ENCODE assay signal across 8 cellular contexts in genomic region chr17:49230636-49231562, GRCh38. TPM values are rescaled to one million over a fixed set of nuclear protein-coding genes. Genes with fewer than 3 reads are reported as not detected.
A peak's percentile ranks its signal among the peaks of the same experiment; 100 is the strongest.
DNase-seq lines count a peak whose midpoint lies in the region; ATAC-seq and TF ChIP-seq lines count a peak whose summit lies in the region.

A gene with protein sequence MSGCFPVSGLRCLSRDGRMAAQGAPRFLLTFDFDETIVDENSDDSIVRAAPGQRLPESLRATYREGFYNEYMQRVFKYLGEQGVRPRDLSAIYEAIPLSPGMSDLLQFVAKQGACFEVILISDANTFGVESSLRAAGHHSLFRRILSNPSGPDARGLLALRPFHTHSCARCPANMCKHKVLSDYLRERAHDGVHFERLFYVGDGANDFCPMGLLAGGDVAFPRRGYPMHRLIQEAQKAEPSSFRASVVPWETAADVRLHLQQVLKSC (minus strand): TSS chr17:49230787. CDS start chr17:49226691, 4,096 bp downstream.

- peak; percentile 97 for DNase-seq in AG08395 (ENCODE audit: low spot score)
- DNase-seq in NCI-H524 treated with DMSO at 0.1 percent for 48 hours (lab: John Stamatoyannopoulos, UW) = peak; percentile 43
- peak; percentile 75 to 79 for DNase-seq in activated CD4-positive, alpha-beta T cell treated with anti-CD3 and anti-CD28 coated beads, Interleukin-2, amount 50 U/mL, for 4 hours
- peak; percentile 82 for DNase-seq in lung (ENCODE audit: low spot score)
- peak; percentile 48 to 79 (median 66) for DNase-seq in stimulated activated CD4-positive, alpha-beta T cell treated with anti-CD3 and anti-CD28 coated beads, TNF-alpha, amount 100 ng/mL, for 1 hour (ENCODE audit: low read depth in 3 of 3, low spot score in 1 of 3)

- H3K27me3 ChIP-seq in duodenal mucosa (ENCODE audit: control insufficient read depth in 1 of 2, insufficient read depth in 2 of 2, low read length in 2 of 2) = peaks cover 0 to 39% of the 10 kb centered on the region in 2 donors
- no peaks in the 10 kb centered on the region for H3K27me3 ChIP-seq in lung (ENCODE audit: control insufficient read depth, insufficient read depth)

- H3K36me3 ChIP-seq in duodenal mucosa (ENCODE audit: control insufficient read depth in 1 of 2, insufficient read depth in 2 of 2, low read length in 2 of 2) (no peaks in the 10 kb centered on the region), lung (ENCODE audit: control insufficient read depth in 2 of 2, insufficient read depth in 2 of 2, low read length in 2 of 2) (no peaks in the 10 kb centered on the region)

- no peaks in the 10 kb centered on the region for H3K9me3 ChIP-seq in duodenal mucosa (ENCODE audit: control insufficient read depth in 1 of 2, low read length in 2 of 2)
- H3K9me3 ChIP-seq in lung (ENCODE audit: control insufficient read depth in 2 of 2, insufficient read depth in 1 of 2, low read length in 1 of 2) = no peaks in the 10 kb centered on the region

- ATAC-seq in GM18909 (IDR thresholded peaks at IDR 0.05; ENCODE audit: poor library complexity, unreplicated experiment) = peak; percentile 86
- ATAC-seq in HG03280 (IDR thresholded peaks at IDR 0.05; ENCODE audit: unreplicated experiment) = peak; percentile 89
- peak; percentile 90 for ATAC-seq in lung (ENCODE audit: insufficient read depth, low FRiP score)

- peak within 1 kb of the TSS; percentile 21 to 47 for H3K9ac ChIP-seq in duodenal mucosa (ENCODE audit: low read depth in 1 of 2, low read length in 2 of 2)

- no peak for TF ChIP-seq CTCF in lung (IDR thresholded peaks at IDR 0.05; ENCODE audit: control extremely low read depth, extremely low read depth)

- peaks cover 6 to 27% of the 10 kb centered on the region in 2 donors for H3K4me1 ChIP-seq in duodenal mucosa (ENCODE audit: control insufficient read depth in 1 of 2, insufficient read depth in 2 of 2, low read length in 2 of 2)
- H3K4me1 ChIP-seq in lung (ENCODE audit: control insufficient read depth in 2 of 2, insufficient read depth in 2 of 2, low read length in 2 of 2) = peaks cover 0 to 4% of the 10 kb centered on the region in 2 donors

- H3K4me3 ChIP-seq in duodenal mucosa (ENCODE audit: low read depth in 1 of 2, low read length in 2 of 2) (peak within 1 kb of the TSS; percentile 82 to 92), lung (peak within 1 kb of the TSS; percentile 58)

- 3 to 5% methylated on average over 58 of the region's 58 CpGs for WGBS in lung, 2 donors

- H3K27ac ChIP-seq in duodenal mucosa (ENCODE audit: low read depth, low read length) (no peak within 1 kb of the TSS), lung (ENCODE audit: low read depth in 1 of 2, low read length in 1 of 2) (no peak within 1 kb of the TSS)

RNA-seq across cellular contexts. Expression of the gene that starts here (rescaled TPM):
- 10 to 100 TPM in 1 of 2 donors, 1 to 10 TPM in 1; 1.6 to 10.2 TPM for total RNA-seq in lung
- polyA plus RNA-seq in lung = 1 to 10 TPM in 1 of 2 donors, under 1 TPM in 1; 0.37 to 2.2 TPM

Comparison
In these comparisons a context has a peak if more than half of its experiments do, and no peak if none do; other contexts are left out.
1. DNase-seq: peak in every context shown above with its lines; median percentile 97 in AG08395; 82 in lung; 77 in activated CD4-positive, alpha-beta T cell treated with anti-CD3 and anti-CD28 coated beads, Interleukin-2, amount 50 U/mL, for 4 hours; 66 in stimulated activated CD4-positive, alpha-beta T cell treated with anti-CD3 and anti-CD28 coated beads, TNF-alpha, amount 100 ng/mL, for 1 hour; 43 in NCI-H524 treated with DMSO at 0.1 percent for 48 hours.